In genomic region chr18:49276680-49277079, GRCh38 we compare ENCODE assay signal across 19 cellular contexts.
"Had no signal": no experiment of that assay in that cellular context is flagged by ENCODE, and none has a peak within 500 bp of the region (broad histone marks: within the 10 kb centered on the region; RNA-seq: fewer than 3 reads in every experiment).

No MANE protein-coding gene starts in this region.

- H3K27me3 ChIP-seq: cardiac muscle cell, foreskin keratinocyte, heart left ventricle, right atrium auricular region, tibial nerve had no signal

- H3K4me3 ChIP-seq: cardiac muscle cell, heart left ventricle, right atrium auricular region, tibial nerve had no signal

- ATAC-seq: activated CD4-positive, alpha-beta T cell treated with anti-CD3 and anti-CD28 coated beads for 36 hours; activated CD8-positive, alpha-beta memory T cell treated with anti-CD3 and anti-CD28 coated beads, Interleukin-2, amount 10 ng/mL, durations not matched to agents 7 days and 5 days; activated CD8-positive, alpha-beta T cell treated with anti-CD3 and anti-CD28 coated beads, Interleukin-2, amount 10 ng/mL, durations not matched to agents 7 days and 5 days; heart left ventricle; naive thymus-derived CD4-positive, alpha-beta T cell had no signal

- H3K36me3 ChIP-seq: cardiac muscle cell, right atrium auricular region had no signal

- H3K4me1 ChIP-seq: foreskin keratinocyte, right atrium auricular region, tibial nerve had no signal

- DNase-seq: activated B cell treated with CpG ODN at 0.5 μM for 24 hours; activated CD4-positive, alpha-beta T cell treated with anti-CD3 and anti-CD28 coated beads for 36 hours; activated CD8-positive, alpha-beta memory T cell treated with anti-CD3 and anti-CD28 coated beads, Interleukin-2, amount 10 ng/mL, durations not matched to agents 7 days and 5 days; activated CD8-positive, alpha-beta T cell treated with anti-CD3 and anti-CD28 coated beads, Interleukin-2, amount 10 ng/mL, durations not matched to agents 7 days and 5 days; activated effector memory CD4-positive, alpha-beta T cell treated with Interleukin-2 at 50 U/mL for 16 hours; activated naive CD4-positive, alpha-beta T cell treated with anti-CD3 and anti-CD28 coated beads for 36 hours; activated naive CD8-positive, alpha-beta T cell treated with anti-CD3 and anti-CD28 coated beads for 36 hours; heart left ventricle; hypothalamus; immature natural killer cell; midbrain; naive thymus-derived CD4-positive, alpha-beta T cell; stimulated activated CD4-positive, alpha-beta T cell treated with anti-CD3 and anti-CD28 coated beads, Interleukin-2, amount 100 ng/mL, for 48 hours; stimulated activated naive CD4-positive, alpha-beta T cell treated with Interleukin-2 at 50 U/mL for 16 hours; T-helper 1 cell had no signal

- H3K9me3 ChIP-seq: heart left ventricle, right atrium auricular region, tibial nerve had no signal

- H3K27ac ChIP-seq: cardiac muscle cell, foreskin keratinocyte, heart left ventricle, right atrium auricular region, tibial nerve had no signal
